Comparison of ENCODE assay signal across 21 cellular contexts in the genomic region with DNA sequence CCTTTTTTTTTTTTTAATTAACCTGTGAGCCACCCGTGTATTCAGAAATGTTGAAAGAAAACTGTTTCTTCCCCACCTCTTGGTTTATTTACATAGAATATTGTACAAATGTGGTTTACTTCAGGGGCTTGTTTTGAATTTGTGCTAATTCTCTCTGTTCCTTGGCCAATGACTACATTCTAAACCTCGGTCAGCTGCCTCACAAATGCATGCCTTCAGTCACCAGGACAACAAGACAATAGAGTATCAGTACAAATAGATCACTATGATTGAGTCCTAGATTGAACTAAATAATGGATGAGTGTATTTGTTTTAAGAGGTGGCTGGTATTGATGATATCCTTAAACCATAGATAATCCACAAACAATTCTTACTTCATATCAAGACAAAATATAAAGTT. TPM values are rescaled to one million over a fixed set of nuclear protein-coding genes. Genes with fewer than 3 reads are reported as not detected.
DNase-seq lines count a peak whose midpoint lies in the region; ATAC-seq and TF ChIP-seq lines count a peak whose summit lies in the region.
"Had no signal": no experiment of that assay in that cellular context is flagged by ENCODE, and none has a peak within 500 bp of the region (broad histone marks: within the 10 kb centered on the region; RNA-seq: fewer than 3 reads in every experiment).

No MANE protein-coding gene starts in this region.

- no peak for ATAC-seq in CD4-positive, CD25-positive, alpha-beta regulatory T cell (ENCODE audit: low read depth in 2 of 2)
- ATAC-seq in GM21423 (IDR thresholded peaks at IDR 0.05; ENCODE audit: unreplicated experiment) (peak; percentile 36), WTC11 (0 out of 2 replicates have a peak, but pooled peaks have one; percentile 19), esophagus mucosa (no peak)
- ATAC-seq: body of pancreas, left lobe of liver had no signal

- H3K23ac ChIP-seq in mesendoderm (ENCODE audit: low read length), result no peak overlapping the region

- H2BK15ac ChIP-seq in mesendoderm (replicated peaks; ENCODE audit: low read depth), result no peak overlapping the region

- no peak overlapping the region for H3K9ac ChIP-seq in mesendoderm (ENCODE audit: low read length)
- H3K9ac ChIP-seq: parathyroid adenoma had no signal

- no peak overlapping the region for H2AK5ac ChIP-seq in mesendoderm (ENCODE audit: low read length)

- peaks cover 8% of the 10 kb centered on the region for H3K79me1 ChIP-seq in mesendoderm (ENCODE audit: low read length)

- H3K27me3 ChIP-seq in CD4-positive, CD25-positive, alpha-beta regulatory T cell (ENCODE audit: control insufficient read depth, insufficient read depth, low read length), result no peaks in the 10 kb centered on the region
- H3K27me3 ChIP-seq in mesendoderm (ENCODE audit: insufficient read depth, low read length, poor library complexity), result no peaks in the 10 kb centered on the region
- H3K27me3 ChIP-seq: body of pancreas had no signal

- peak overlapping the region in 3 of 4 donors; percentile 2 to 35 (median 7) for H3K4me3 Mint-ChIP-seq in CD4-positive, CD25-positive, alpha-beta regulatory T cell
- H3K4me3 Mint-ChIP-seq in WTC11, result no peak overlapping the region

- no peak overlapping the region for H3K4ac ChIP-seq in mesendoderm (ENCODE audit: low read depth, low read length)

- no peak overlapping the region for H4K5ac ChIP-seq in mesendoderm (ENCODE audit: low read length)

- POLR2A ChIA-PET in WTC11 (lab: Charles Lee), result interaction anchor here (0.6 to 0.7 kb wide), 2 partner anchors 12 to 63 kb away, joined by 3 to 4 read pairs; no protein-coding TSS in a partner anchor

- peaks cover 0 to 1% (median 0%) of the 10 kb centered on the region in 7 donors for H3K9me3 Mint-ChIP-seq in CD4-positive, CD25-positive, alpha-beta regulatory T cell
- no peaks in the 10 kb centered on the region for H3K9me3 Mint-ChIP-seq in WTC11

- no peak overlapping the region for H3K56ac ChIP-seq in mesendoderm (ENCODE audit: low read length)

- H2BK120ac ChIP-seq in mesendoderm (ENCODE audit: low read depth, low read length), result no peak overlapping the region

- no peak for TF ChIP-seq CTCF in WTC11 (IDR thresholded peaks at IDR 0.05)

- no peak overlapping the region for H3K18ac ChIP-seq in mesendoderm (ENCODE audit: low read length)

- H3K4me3 ChIP-seq in CD4-positive, CD25-positive, alpha-beta regulatory T cell (ENCODE audit: low read depth, low read length), result no peak overlapping the region
- H3K4me3 ChIP-seq in mesendoderm (ENCODE audit: low read length), result no peak overlapping the region
- H3K4me3 ChIP-seq: body of pancreas, skin epidermis had no signal

- CTCF ChIA-PET in WTC11 (lab: Charles Lee), result interaction anchor here (1.6 kb wide), 1 partner anchor 258 kb away, joined by 3 read pairs; no protein-coding TSS in a partner anchor

- no peak overlapping the region for H2BK5ac ChIP-seq in mesendoderm (ENCODE audit: low read length)

- H3K27ac Mint-ChIP-seq in CD4-positive, CD25-positive, alpha-beta regulatory T cell, result peak overlapping the region in 1 of 3 donors; percentile 10
- H3K27ac Mint-ChIP-seq in WTC11, result peak overlapping the region; percentile 37; the same call in 1 of the 2 replicates
- H3K27ac Mint-ChIP-seq: activated naive CD8-positive, alpha-beta T cell had no signal

- H3K4me1 ChIP-seq in CD4-positive, CD25-positive, alpha-beta regulatory T cell (ENCODE audit: control insufficient read depth, insufficient read depth, low read length, poor library complexity, severe bottlenecking), result peaks cover 49% of the 10 kb centered on the region
- H3K4me1 ChIP-seq in mesendoderm (ENCODE audit: control insufficient read depth, low read depth, low read length), result peaks cover 8% of the 10 kb centered on the region

- no peaks in the 10 kb centered on the region for H3K27me3 Mint-ChIP-seq in CD4-positive, CD25-positive, alpha-beta regulatory T cell
- H3K27me3 Mint-ChIP-seq in WTC11 (ENCODE audit: low read depth), result no peaks in the 10 kb centered on the region
- H3K27me3 Mint-ChIP-seq: activated naive CD8-positive, alpha-beta T cell had no signal

- no peak for DNase-seq in CD4-positive, CD25-positive, alpha-beta regulatory T cell
- DNase-seq in WTC11 (ENCODE audit: low spot score) (no peak), mesendoderm (peak; percentile 55), ureter (ENCODE audit: low spot score) (no peak), RKO (ENCODE audit: low spot score) (no peak), GDM1 (lab: John Stamatoyannopoulos, UW) (no peak)
- DNase-seq: activated CD4-positive, alpha-beta T cell treated with anti-CD3 and anti-CD28 coated beads, Interleukin-2, amount 50 U/mL, for 4 hours; body of pancreas; cortex of kidney; IMR-90; NCI-H2081; NCI-H510A treated with DMSO at 0.1 percent for 48 hours; Right ventricle myocardium superior; stimulated activated CD4-positive, alpha-beta T cell treated with anti-CD3 and anti-CD28 coated beads, Interleukin-4, amount 100 ng/mL, for 24 hours; T-helper 1 cell had no signal

- peaks cover 53% of the 10 kb centered on the region for H3K79me2 ChIP-seq in mesendoderm (ENCODE audit: control insufficient read depth, insufficient read depth, low read length)

- no peaks in the 10 kb centered on the region for H3K9me3 ChIP-seq in CD4-positive, CD25-positive, alpha-beta regulatory T cell (ENCODE audit: control insufficient read depth in 2 of 2, low read length in 2 of 2)
- H3K9me3 ChIP-seq: body of pancreas had no signal

- no peak overlapping the region for H3K27ac ChIP-seq in CD4-positive, CD25-positive, alpha-beta regulatory T cell (ENCODE audit: insufficient read depth, low read length, poor library complexity, severe bottlenecking)
- H3K27ac ChIP-seq in mesendoderm (ENCODE audit: low read depth, low read length), result no peak overlapping the region
- H3K27ac ChIP-seq: body of pancreas, parathyroid adenoma, skin epidermis had no signal

- H4K8ac ChIP-seq in mesendoderm (ENCODE audit: low read depth, low read length), result no peak overlapping the region

- peaks cover 3% of the 10 kb centered on the region for H3K36me3 ChIP-seq in CD4-positive, CD25-positive, alpha-beta regulatory T cell (ENCODE audit: control insufficient read depth, insufficient read depth, low read length)
- H3K36me3 ChIP-seq in mesendoderm (ENCODE audit: control insufficient read depth, insufficient read depth, low read length), result no peaks in the 10 kb centered on the region

- WGBS in mesendoderm (ENCODE audit: extremely low coverage, insufficient coverage, low lambda C conversion rate), result no CpG with 5 or more reads among the region's 2 CpGs

- H3K36me3 Mint-ChIP-seq in CD4-positive, CD25-positive, alpha-beta regulatory T cell, result no peaks in the 10 kb centered on the region
- no peaks in the 10 kb centered on the region for H3K36me3 Mint-ChIP-seq in WTC11

- H3K4me2 ChIP-seq in mesendoderm (ENCODE audit: low read length), result no peak overlapping the region

- peaks cover 75 to 94% (median 79%) of the 10 kb centered on the region in 4 donors for H3K4me1 Mint-ChIP-seq in CD4-positive, CD25-positive, alpha-beta regulatory T cell
- peaks cover 78% of the 10 kb centered on the region for H3K4me1 Mint-ChIP-seq in WTC11

TF ChIP-seq in WTC11, 78 proteins besides CTCF, POLR2A, EP300 and RAD21 (continues in another document):
- TF ChIP-seq TP53 (CRISPR knock-in tag; IDR thresholded peaks at IDR 0.05) (no peak), ATF6 (CRISPR knock-in tag; IDR thresholded peaks at IDR 0.05) (no peak), ESRRA (CRISPR knock-in tag; IDR thresholded peaks at IDR 0.05; ENCODE audit: borderline replicate concordance) (no peak), ZNF263 (CRISPR knock-in tag; IDR thresholded peaks at IDR 0.05; ENCODE audit: low read depth) (no peak)
- TF ChIP-seq, protein P1, sequence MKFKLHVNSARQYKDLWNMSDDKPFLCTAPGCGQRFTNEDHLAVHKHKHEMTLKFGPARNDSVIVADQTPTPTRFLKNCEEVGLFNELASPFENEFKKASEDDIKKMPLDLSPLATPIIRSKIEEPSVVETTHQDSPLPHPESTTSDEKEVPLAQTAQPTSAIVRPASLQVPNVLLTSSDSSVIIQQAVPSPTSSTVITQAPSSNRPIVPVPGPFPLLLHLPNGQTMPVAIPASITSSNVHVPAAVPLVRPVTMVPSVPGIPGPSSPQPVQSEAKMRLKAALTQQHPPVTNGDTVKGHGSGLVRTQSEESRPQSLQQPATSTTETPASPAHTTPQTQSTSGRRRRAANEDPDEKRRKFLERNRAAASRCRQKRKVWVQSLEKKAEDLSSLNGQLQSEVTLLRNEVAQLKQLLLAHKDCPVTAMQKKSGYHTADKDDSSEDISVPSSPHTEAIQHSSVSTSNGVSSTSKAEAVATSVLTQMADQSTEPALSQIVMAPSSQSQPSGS (CRISPR knock-in tag; IDR thresholded peaks at IDR 0.05; ENCODE audit: borderline replicate concordance, low read depth), result no peak

RNA-seq across cellular contexts. Expression of gene AGFG1, which starts 36.0 kb away (rescaled TPM):
- total RNA-seq in CD4-positive, CD25-positive, alpha-beta regulatory T cell, result 64.0 TPM
- 10 to 100 TPM; 14.9 to 28.7 (median 20.2) TPM for polyA plus RNA-seq in CD4-positive, CD25-positive, alpha-beta regulatory T cell
- total RNA-seq in WTC11 (2021) (77.5 to 82.1 TPM (median 81.3 TPM) in 3 replicates), ureter (80.5 TPM), esophagus mucosa (62.4 TPM)
- 68.7 TPM for polyA plus RNA-seq in mesendoderm (2013, experiment 1 of 2)
- 69.9 TPM for polyA plus RNA-seq in mesendoderm (2013, experiment 2 of 2)

Comparison
In these comparisons a context has a peak if more than half of its experiments do, and no peak if none do; other contexts are left out.
1. ATAC-seq: peak in GM21423 (single experiment) and WTC11 (single experiment); none in CD4-positive, CD25-positive, alpha-beta regulatory T cell (0 of 2) and esophagus mucosa (single experiment).